In genomic region chr2:222743263-222743865, GRCh38 we compare ENCODE assay signal across 18 cellular contexts.
A peak's percentile ranks its signal among the peaks of the same experiment; 100 is the strongest.
DNase-seq lines count a peak whose midpoint lies in the region; ATAC-seq, FAIRE-seq and TF ChIP-seq lines count a peak whose summit lies in the region.
"Had no signal": no experiment of that assay in that cellular context is flagged by ENCODE, and none has a peak within 500 bp of the region (broad histone marks: within the 10 kb centered on the region; RNA-seq: fewer than 3 reads in every experiment).

No MANE protein-coding gene starts in this region.

- H3K9me3 ChIP-seq in GM12878 (replicated peaks; ENCODE audit: control insufficient read depth, insufficient read depth, low read length) (no peaks in the 10 kb centered on the region; the same call in 2 of the 3 replicates), lung (ENCODE audit: control insufficient read depth in 2 of 2, insufficient read depth in 1 of 2, low read length in 1 of 2) (no peaks in the 10 kb centered on the region), tibial artery (no peaks in the 10 kb centered on the region)
- H3K9me3 ChIP-seq: A549 had no signal

- peak overlapping the region; percentile 9 for H3K4me3 Mint-ChIP-seq in activated naive CD8-positive, alpha-beta T cell treated with anti-CD3 and anti-CD28 coated beads, Interleukin-2, amount 10 ng/mL, durations not matched to agents 7 days and 5 days
- no peak overlapping the region for H3K4me3 Mint-ChIP-seq in activated naive CD8-positive, alpha-beta T cell treated with anti-CD3 and anti-CD28 coated beads for 36 hours

- TF ChIP-seq RAD21 in GM12878 (IDR thresholded peaks at IDR 0.05; ENCODE audit: insufficient read depth, low read depth, low read length), result no peak

- peak overlapping the region; percentile 22 for H2AFZ ChIP-seq in GM12878 (ENCODE audit: control insufficient read depth, low read depth, low read length)

- intact Hi-C loops in GM12878 (cut with micrococcal nuclease; ENCODE audit: unreplicated experiment) (no loop called here), tibial artery (cut with DNase I; ENCODE audit: low total_unique reads) (no loop called here)

- 22% methylated on average over 10 of the region's 10 CpGs for WGBS in GM12878 (ENCODE audit: insufficient coverage, insufficient replicate concordance, low lambda C conversion rate, missing lambda C conversion rate)
- WGBS in lung, 2 donors, result 20 to 36% methylated on average over 10 of the region's 10 CpGs

- H4K20me1 ChIP-seq in GM12878 (ENCODE audit: control insufficient read depth, insufficient read depth), result no peaks in the 10 kb centered on the region

- H3K4me2 ChIP-seq in GM12878 (ENCODE audit: control insufficient read depth, insufficient read depth), result no peak overlapping the region; the same call in 1 of the 2 replicates
- H3K4me2 ChIP-seq: A549 had no signal

- FAIRE-seq in GM12878 (lab: Jason Lieb, UNC), result no peak
- FAIRE-seq: A549, GM18507 had no signal

- no peaks in the 10 kb centered on the region for H3K36me3 ChIP-seq in GM12878 (ENCODE audit: control insufficient read depth in 2 of 2, insufficient read depth in 2 of 2, low read length in 1 of 2)
- H3K36me3 ChIP-seq in lung (ENCODE audit: control insufficient read depth in 2 of 2, insufficient read depth in 2 of 2, low read length in 2 of 2), result no peaks in the 10 kb centered on the region
- H3K36me3 ChIP-seq in tibial artery, result no peaks in the 10 kb centered on the region

- no peak for ATAC-seq in activated naive CD8-positive, alpha-beta T cell treated with anti-CD3 and anti-CD28 coated beads, Interleukin-2, amount 10 ng/mL, durations not matched to agents 7 days and 5 days (ENCODE audit: low read depth)
- ATAC-seq in GM12878, result no peak
- ATAC-seq in lung (ENCODE audit: insufficient read depth, low FRiP score), result peak; percentile 56
- no peak for ATAC-seq in HG03520 (IDR thresholded peaks at IDR 0.05; ENCODE audit: unreplicated experiment)
- ATAC-seq: activated CD4-positive, CD25-positive, alpha-beta regulatory T cell treated with anti-CD3 and anti-CD28 coated beads, Interleukin-2, amount 50 U/mL, for 24 hours; left colon had no signal

- CTCF ChIA-PET in GM12878 (lab: Yijun Ruan, JAX), result interaction anchor here (1.5 kb wide), 1 partner anchor 36 kb away, joined by 4 read pairs; no protein-coding TSS in a partner anchor

- in situ Hi-C loops in GM12878 (cut with MboI), result no loop called here

- TF ChIP-seq CTCF in GM12878 (IDR thresholded peaks at IDR 0.05 in 2 of 3, conservative IDR thresholded peaks at IDR 0.05 in 1 of 3; ENCODE audit: control insufficient read depth in 2 of 3, extremely low read depth in 1 of 3, insufficient read depth in 1 of 3, low read depth in 3 of 3, low read length in 3 of 3) (no peak), lung (IDR thresholded peaks at IDR 0.05; ENCODE audit: control extremely low read depth, extremely low read depth) (no peak), tibial artery (IDR thresholded peaks at IDR 0.05) (no peak)

- H3K36me3 Mint-ChIP-seq in activated naive CD8-positive, alpha-beta T cell treated with anti-CD3 and anti-CD28 coated beads, Interleukin-2, amount 10 ng/mL, durations not matched to agents 7 days and 5 days, result no peaks in the 10 kb centered on the region
- H3K36me3 Mint-ChIP-seq in activated naive CD8-positive, alpha-beta T cell treated with anti-CD3 and anti-CD28 coated beads for 36 hours, result no peaks in the 10 kb centered on the region

- no peak overlapping the region for H3K27ac Mint-ChIP-seq in activated naive CD8-positive, alpha-beta T cell treated with anti-CD3 and anti-CD28 coated beads, Interleukin-2, amount 10 ng/mL, durations not matched to agents 7 days and 5 days
- no peak overlapping the region for H3K27ac Mint-ChIP-seq in activated naive CD8-positive, alpha-beta T cell treated with anti-CD3 and anti-CD28 coated beads for 36 hours
- H3K27ac Mint-ChIP-seq: progenitor cell of endocrine pancreas had no signal

- H3K9ac ChIP-seq in GM12878 (ENCODE audit: control insufficient read depth, insufficient read depth, low read length), result no peak overlapping the region

- RAD21 ChIA-PET in GM12878 (lab: Charles Lee; ENCODE audit: unreplicated experiment), result no interaction called here

- H3K9me3 Mint-ChIP-seq in activated naive CD8-positive, alpha-beta T cell treated with anti-CD3 and anti-CD28 coated beads, Interleukin-2, amount 10 ng/mL, durations not matched to agents 7 days and 5 days, result no peaks in the 10 kb centered on the region
- no peaks in the 10 kb centered on the region for H3K9me3 Mint-ChIP-seq in activated naive CD8-positive, alpha-beta T cell treated with anti-CD3 and anti-CD28 coated beads for 36 hours

- peaks cover 4% of the 10 kb centered on the region; the same call in 1 of the 2 replicates for H3K4me1 ChIP-seq in GM12878 (ENCODE audit: control insufficient read depth, insufficient read depth, low read length)
- peaks cover 5 to 14% of the 10 kb centered on the region in 2 donors for H3K4me1 ChIP-seq in lung (ENCODE audit: control insufficient read depth in 2 of 2, insufficient read depth in 2 of 2, low read length in 2 of 2)
- H3K4me1 ChIP-seq in tibial artery, result peaks cover 0 to 16% (median 5%) of the 10 kb centered on the region in 4 donors

- no TSS peak for BruUV-seq in GM12878 (replicated peaks; lab: Mats Ljungman, UMichigan)

- peaks cover 28% of the 10 kb centered on the region for H3K4me1 Mint-ChIP-seq in activated naive CD8-positive, alpha-beta T cell treated with anti-CD3 and anti-CD28 coated beads, Interleukin-2, amount 10 ng/mL, durations not matched to agents 7 days and 5 days
- H3K4me1 Mint-ChIP-seq in activated naive CD8-positive, alpha-beta T cell treated with anti-CD3 and anti-CD28 coated beads for 36 hours, result peaks cover 15% of the 10 kb centered on the region

- no peak for TF ChIP-seq EP300 in GM12878 (IDR thresholded peaks at IDR 0.05; ENCODE audit: borderline replicate concordance in 1 of 2, control insufficient read depth in 1 of 2, low read depth in 2 of 2, low read length in 2 of 2)

- POLR2A ChIA-PET in activated naive CD8-positive, alpha-beta T cell treated with anti-CD3 and anti-CD28 coated beads, Interleukin-2, amount 10 ng/mL, durations not matched to agents 7 days and 5 days (lab: Charles Lee), result interaction anchor here (0.6 kb wide), 1 partner anchor 26 kb away, joined by 4 read pairs; no protein-coding TSS in a partner anchor
- POLR2A ChIA-PET in GM12878 (lab: Charles Lee), result interaction anchor here (0.6 to 0.7 kb wide), 3 partner anchors 197 to 287 kb away, joined by 4 to 6 read pairs (median 5); no protein-coding TSS in a partner anchor

- H3K27ac ChIP-seq in GM12878 (ENCODE audit: control insufficient read depth, insufficient read depth) (no peak overlapping the region), lung (ENCODE audit: low read depth in 1 of 2, low read length in 1 of 2) (peak overlapping the region in 1 of 2 donors; percentile 90), tibial artery (peak overlapping the region; percentile 15 to 56)
- H3K27ac ChIP-seq: A549, foreskin keratinocyte had no signal

- no peak overlapping the region for H3K4me3 ChIP-seq in GM12878
- no peak overlapping the region for H3K4me3 ChIP-seq in lung
- peak overlapping the region in 1 of 2 donors; percentile 38 for H3K4me3 ChIP-seq in tibial artery
- H3K4me3 ChIP-seq: A549 had no signal

- SMC1A ChIA-PET in GM12878 (lab: Charles Lee; ENCODE audit: uncharacterized antibody, unreplicated experiment), result interaction anchor here (1.0 to 1.7 kb wide), 3 partner anchors 8 to 30 kb away, joined by 3 to 4 read pairs (median 3); no protein-coding TSS in a partner anchor

- DNase-seq in activated naive CD8-positive, alpha-beta T cell treated with anti-CD3 and anti-CD28 coated beads, Interleukin-2, amount 10 ng/mL, durations not matched to agents 7 days and 5 days, result no peak
- DNase-seq in activated naive CD8-positive, alpha-beta T cell treated with anti-CD3 and anti-CD28 coated beads for 36 hours, result no peak
- DNase-seq in GM12878 (ENCODE audit: low read depth, low spot score) (no peak), lung (ENCODE audit: low spot score) (no peak), tibial artery (peak in 1 of 2 donors; percentile 63), 8988T (no peak), HuH-7.5 (ENCODE audit: low spot score) (no peak)
- DNase-seq: activated gamma-delta T cell, cerebellar nuclear complex, DMS153, NCI-H510A treated with DMSO at 0.1 percent for 48 hours had no signal

- H3K27me3 Mint-ChIP-seq in activated naive CD8-positive, alpha-beta T cell treated with anti-CD3 and anti-CD28 coated beads, Interleukin-2, amount 10 ng/mL, durations not matched to agents 7 days and 5 days, result peaks cover 9% of the 10 kb centered on the region
- peaks cover 23% of the 10 kb centered on the region for H3K27me3 Mint-ChIP-seq in activated naive CD8-positive, alpha-beta T cell treated with anti-CD3 and anti-CD28 coated beads for 36 hours
- H3K27me3 Mint-ChIP-seq: progenitor cell of endocrine pancreas had no signal

- no peaks in the 10 kb centered on the region for H3K79me2 ChIP-seq in GM12878 (ENCODE audit: control insufficient read depth, insufficient read depth, low read length)

- TF ChIP-seq POLR2A in GM12878 (IDR thresholded peaks at IDR 0.05; ENCODE audit: low read depth, low read length), result no peak

- no peaks in the 10 kb centered on the region for H3K27me3 ChIP-seq in GM12878 (replicated peaks in 1 of 2; ENCODE audit: control insufficient read depth in 2 of 2, insufficient read depth in 2 of 2, low read length in 1 of 2)
- no peaks in the 10 kb centered on the region for H3K27me3 ChIP-seq in lung (ENCODE audit: control insufficient read depth, insufficient read depth)
- no peaks in the 10 kb centered on the region for H3K27me3 ChIP-seq in tibial artery
- H3K27me3 ChIP-seq: foreskin keratinocyte had no signal

TF ChIP-seq in GM12878, 131 proteins besides CTCF, POLR2A, EP300 and RAD21:
- no peak for TF ChIP-seq RAD51 (IDR thresholded peaks at IDR 0.05)
